17 cellular contexts compared by ENCODE assay signal in the genomic region with DNA sequence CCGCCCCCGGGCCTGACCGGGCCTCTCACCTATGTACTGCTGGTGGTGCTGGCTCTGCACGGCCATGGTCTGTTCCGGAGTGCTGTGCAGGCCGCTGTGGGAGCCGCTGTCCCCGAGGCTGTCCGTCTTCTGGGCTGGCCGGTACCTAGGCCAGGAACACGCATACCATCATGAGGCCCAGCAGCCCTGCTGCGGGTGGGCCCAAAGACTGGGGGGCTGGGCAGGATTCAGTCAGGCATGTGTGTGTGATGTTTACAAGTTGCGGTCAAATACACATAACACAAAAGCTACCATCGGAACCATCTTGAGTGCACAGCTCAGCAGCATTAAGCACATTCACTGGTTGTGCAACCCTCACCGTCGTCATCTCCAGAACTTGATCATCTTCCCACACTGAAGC.
"Had no signal": no experiment of that assay in that cellular context is flagged by ENCODE, and none has a peak within 500 bp of the region (broad histone marks: within the 10 kb centered on the region; RNA-seq: fewer than 3 reads in every experiment).

No MANE protein-coding gene starts in this region.

- ATAC-seq: foreskin keratinocyte; left cardiac atrium; lower lobe of right lung; naive thymus-derived CD4-positive, alpha-beta T cell; right cardiac atrium had no signal

- DNase-seq: esophagus squamous epithelium; foreskin keratinocyte; immature natural killer cell; left cardiac atrium; left ventricle myocardium inferior; lower lobe of right lung; naive thymus-derived CD4-positive, alpha-beta T cell; nephron progenitor cell; ovary; right cardiac atrium; small intestine; stimulated activated CD4-positive, alpha-beta T cell treated with anti-CD3 and anti-CD28 coated beads, Interleukin-12 subunit alpha, Interleukin-12 subunit beta, amount 100 ng/mL, for 4 hours; stimulated activated naive CD4-positive, alpha-beta T cell; stomach; substantia nigra; transverse colon had no signal

- H3K4me3 ChIP-seq: esophagus squamous epithelium, left ventricle myocardium inferior, lower lobe of right lung, ovary, stomach, thoracic aorta, transverse colon had no signal
